15 cellular contexts compared by ENCODE assay signal in the genomic region with DNA sequence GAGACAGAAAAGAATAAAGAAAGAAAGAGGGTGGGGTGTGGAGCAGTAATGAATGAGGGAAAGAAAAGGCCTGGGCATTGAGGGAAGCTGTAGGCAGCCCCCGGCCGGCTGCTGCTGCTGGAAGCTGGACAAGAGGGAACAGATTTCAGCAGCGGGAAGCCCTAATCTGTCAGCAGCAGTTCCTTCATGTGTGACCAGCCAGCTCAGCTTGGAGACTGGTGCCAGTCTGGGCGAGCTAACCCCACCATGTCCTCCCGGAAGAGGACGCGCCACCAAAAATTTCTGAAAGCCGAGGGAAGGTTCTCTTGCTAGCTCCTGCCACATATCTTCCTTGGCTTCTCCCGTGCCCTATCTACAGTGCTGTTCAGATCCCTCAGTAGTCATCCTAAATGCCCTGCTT.
DNase-seq lines count a peak whose midpoint lies in the region; ATAC-seq and TF ChIP-seq lines count a peak whose summit lies in the region.
"Had no signal": no experiment of that assay in that cellular context is flagged by ENCODE, and none has a peak within 500 bp of the region (broad histone marks: within the 10 kb centered on the region; RNA-seq: fewer than 3 reads in every experiment).

No MANE protein-coding gene starts in this region.

- H3K4me3 ChIP-seq in WERI-Rb-1 (ENCODE audit: low read depth, low read length) (peak overlapping the region; percentile 38), ectodermal cell (ENCODE audit: insufficient read depth, low read depth, low read length) (no peak overlapping the region)

- 39 to 44% methylated on average over 9 of the region's 9 CpGs for WGBS in ectodermal cell, 2 experiments

- H3K36me3 ChIP-seq in WERI-Rb-1 (no peaks in the 10 kb centered on the region), ectodermal cell (ENCODE audit: control insufficient read depth, insufficient read depth, low read length) (no peaks in the 10 kb centered on the region)

- peaks cover 60% of the 10 kb centered on the region for H3K4me1 ChIP-seq in ectodermal cell (ENCODE audit: control insufficient read depth, insufficient read depth, low read length)

- no peaks in the 10 kb centered on the region for H3K36me3 Mint-ChIP-seq in Calu3 (ENCODE audit: insufficient read depth, unreplicated experiment)

- H3K27me3 ChIP-seq in WERI-Rb-1 (ENCODE audit: insufficient read depth, low read depth, severe bottlenecking): no peaks in the 10 kb centered on the region
- no peaks in the 10 kb centered on the region for H3K27me3 ChIP-seq in ectodermal cell (ENCODE audit: control insufficient read depth, insufficient read depth, low read length, poor library complexity, severe bottlenecking)

- no peaks in the 10 kb centered on the region for H3K9me3 Mint-ChIP-seq in Calu3 (ENCODE audit: low read depth, unreplicated experiment)

- H3K27ac ChIP-seq in WERI-Rb-1 (peak overlapping the region; percentile 76), ectodermal cell (ENCODE audit: insufficient read depth, low read depth, low read length, poor library complexity, severe bottlenecking) (peak overlapping the region; percentile 47)
- H3K27ac ChIP-seq: C4-2B had no signal

- no peak overlapping the region for H3K27ac Mint-ChIP-seq in Calu3 (ENCODE audit: unreplicated experiment)

- no peak for ATAC-seq in GM19452 (IDR thresholded peaks at IDR 0.05; ENCODE audit: unreplicated experiment)

- TF ChIP-seq CTCF in WERI-Rb-1 (IDR thresholded peaks at IDR 0.05; ENCODE audit: low read depth, low read length): no peak
- TF ChIP-seq CTCF in Calu3 (IDR thresholded peaks at IDR 0.05; ENCODE audit: unreplicated experiment): no peak

- H3K9me3 ChIP-seq in WERI-Rb-1 (ENCODE audit: severe bottlenecking) (no peaks in the 10 kb centered on the region), ectodermal cell (ENCODE audit: control insufficient read depth, low read length) (no peaks in the 10 kb centered on the region)
- H3K9me3 ChIP-seq: SK-N-SH had no signal

- CTCF ChIA-PET in Calu3 (lab: Charles Lee): interaction anchor here (1.1 kb wide), 1 partner anchor 10 kb away, joined by 4 read pairs; no protein-coding TSS in a partner anchor

- H3K4me1 Mint-ChIP-seq in Calu3 (ENCODE audit: low read depth, unreplicated experiment): no peaks in the 10 kb centered on the region

- H3K27me3 Mint-ChIP-seq in Calu3 (ENCODE audit: unreplicated experiment): peaks cover 28% of the 10 kb centered on the region

- no TSS peak for BruUV-seq in Calu3 (replicated peaks; lab: Mats Ljungman, UMichigan)

- peak; percentile 44 for DNase-seq in NCI-H1694 treated with DMSO at 0.1 percent for 48 hours (lab: John Stamatoyannopoulos, UW)
- peak; percentile 82 for DNase-seq in WERI-Rb-1
- peak; percentile 15 for DNase-seq in occipital lobe (lab: John Stamatoyannopoulos, UW)
- no peak for DNase-seq in Calu3
- DNase-seq in SIG-M5 treated with dmso at 0.1 percent for 504 hours (lab: John Stamatoyannopoulos, UW; ENCODE audit: unreplicated experiment): no peak
- DNase-seq in central memory CD4-positive, alpha-beta T cell: no peak
- DNase-seq: AML-193, NCI-H1105 treated with DMSO at 0.1 percent for 48 hours, NCI-H187 treated with DMSO at 0.1 percent for 48 hours, NCI-H2227 treated with DMSO at 0.1 percent for 48 hours, SHP77, SK-N-SH had no signal

- no peak overlapping the region for H3K4me3 Mint-ChIP-seq in Calu3 (ENCODE audit: low read depth, unreplicated experiment)

- intact Hi-C loops in Calu3 (cut with micrococcal nuclease; ENCODE audit: unreplicated experiment): loop anchor here (5.0 kb wide), 2 partner anchors 163 to 423 kb away; no protein-coding TSS in a partner anchor

Comparison
In these comparisons a context has a peak if more than half of its experiments do, and no peak if none do; other contexts are left out.
1. DNase-seq: peak in NCI-H1694 treated with DMSO at 0.1 percent for 48 hours (single experiment), WERI-Rb-1 (single experiment) and occipital lobe (single experiment); none in Calu3 (single experiment), SIG-M5 treated with dmso at 0.1 percent for 504 hours (single experiment) and central memory CD4-positive, alpha-beta T cell (single experiment).